ENCODE assay signal across 8 cellular contexts in the genomic region with DNA sequence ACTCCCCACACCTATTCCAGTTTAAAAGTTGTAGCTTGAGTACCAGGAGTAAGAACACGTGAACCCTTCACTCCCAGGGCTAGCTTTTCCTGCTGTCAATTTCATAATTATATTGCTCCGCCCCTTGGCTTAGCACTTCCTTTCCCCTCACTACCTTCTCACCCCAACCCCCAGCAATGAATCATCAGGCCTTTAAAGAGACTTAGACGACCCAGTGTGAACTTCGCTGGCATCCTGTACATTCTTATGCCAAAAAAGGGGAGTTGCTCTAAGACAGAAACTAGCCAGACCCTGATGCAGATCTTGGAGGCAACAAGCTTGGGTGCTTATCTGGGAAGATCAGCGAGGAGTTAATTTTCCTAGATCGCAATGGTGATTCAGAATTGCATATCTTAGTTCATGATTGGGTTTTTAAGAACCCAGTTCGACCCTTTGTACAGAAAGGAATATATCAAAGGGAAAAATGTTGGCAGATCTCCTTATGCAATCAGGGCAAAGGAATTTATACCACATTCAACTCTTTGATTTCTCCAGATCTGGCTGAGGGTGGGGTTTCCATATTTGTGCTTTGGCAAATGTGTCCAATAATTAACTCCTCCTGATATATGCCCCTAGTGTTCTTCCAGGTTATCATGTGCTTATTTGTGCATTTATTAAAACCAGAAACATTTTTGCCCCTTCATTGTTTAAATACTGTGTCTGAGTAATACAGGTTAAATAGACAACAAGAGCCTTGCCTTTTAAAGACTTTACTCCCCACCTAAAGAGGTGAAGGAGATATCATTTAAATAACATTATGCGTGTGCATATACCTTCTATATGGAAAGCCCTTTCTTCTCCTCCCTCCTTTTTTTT. TPM values are rescaled to one million over a fixed set of nuclear protein-coding genes. Genes with fewer than 3 reads are reported as not detected.
DNase-seq lines count a peak whose midpoint lies in the region; ATAC-seq and TF ChIP-seq lines count a peak whose summit lies in the region.

No MANE protein-coding gene starts in this region.

- peak overlapping the region; percentile 23 for H3K4me3 Mint-ChIP-seq in activated naive CD8-positive, alpha-beta T cell treated with anti-CD3 and anti-CD28 coated beads, Interleukin-2, amount 10 ng/mL, durations not matched to agents 7 days and 5 days

- in situ Hi-C loops in ACHN (cut with HindIII; ENCODE audit: low pct_ligation_motif_present, low pct_unique_long_range_greater_than_20kb, low sequenced_read_pairs): no loop called here

- CTCF ChIA-PET in HEK293T (lab: Yijun Ruan, JAX): interaction anchor here (0.8 to 1.9 kb wide), 3 partner anchors 12 to 452 kb away, joined by 3 to 7 read pairs (median 4); no protein-coding TSS in a partner anchor

- DNase-seq in ACHN: peak; percentile 80
- DNase-seq in HEK293T (ENCODE audit: extremely low spot score): no peak
- DNase-seq in SKM-1 treated with dmso at 0.1 percent for 144 hours (lab: John Stamatoyannopoulos, UW; ENCODE audit: unreplicated experiment): peak; percentile 82
- peak; percentile 30 for DNase-seq in activated naive CD8-positive, alpha-beta T cell treated with anti-CD3 and anti-CD28 coated beads, Interleukin-2, amount 10 ng/mL, durations not matched to agents 7 days and 5 days
- peak; percentile 83 for DNase-seq in kidney tubule cell (ENCODE audit: low spot score)
- peak; percentile 40 for DNase-seq in stimulated activated CD8-positive, alpha-beta memory T cell treated with anti-CD3 and anti-CD28 coated beads, Interleukin-15, amount 100 ng/mL, for 1 hour (ENCODE audit: low read depth)

- H3K9me3 Mint-ChIP-seq in activated naive CD8-positive, alpha-beta T cell treated with anti-CD3 and anti-CD28 coated beads, Interleukin-2, amount 10 ng/mL, durations not matched to agents 7 days and 5 days: no peaks in the 10 kb centered on the region

- POLR2A ChIA-PET in HEK293T (lab: Yijun Ruan, JAX): interaction anchor here (0.9 to 1.1 kb wide), 2 partner anchors 34 to 254 kb away, joined by 3 read pairs; no protein-coding TSS in a partner anchor
- POLR2A ChIA-PET in activated naive CD8-positive, alpha-beta T cell treated with anti-CD3 and anti-CD28 coated beads, Interleukin-2, amount 10 ng/mL, durations not matched to agents 7 days and 5 days (lab: Charles Lee): interaction anchor here (0.7 to 2.4 kb wide), 3 partner anchors 8 to 447 kb away, joined by 5 to 8 read pairs (median 6); a partner anchor contains a TSS

- H3K36me3 Mint-ChIP-seq in activated naive CD8-positive, alpha-beta T cell treated with anti-CD3 and anti-CD28 coated beads, Interleukin-2, amount 10 ng/mL, durations not matched to agents 7 days and 5 days: no peaks in the 10 kb centered on the region

- no peaks in the 10 kb centered on the region for H3K27me3 Mint-ChIP-seq in activated naive CD8-positive, alpha-beta T cell treated with anti-CD3 and anti-CD28 coated beads, Interleukin-2, amount 10 ng/mL, durations not matched to agents 7 days and 5 days

- ATAC-seq in activated naive CD8-positive, alpha-beta T cell treated with anti-CD3 and anti-CD28 coated beads, Interleukin-2, amount 10 ng/mL, durations not matched to agents 7 days and 5 days (ENCODE audit: low read depth): peak; percentile 93
- ATAC-seq in HG03025 (IDR thresholded peaks at IDR 0.05; ENCODE audit: low FRiP score, unreplicated experiment) (no peak), GM19463 (IDR thresholded peaks at IDR 0.05; ENCODE audit: unreplicated experiment) (no peak)

- peak overlapping the region; percentile 25 for H3K27ac Mint-ChIP-seq in activated naive CD8-positive, alpha-beta T cell treated with anti-CD3 and anti-CD28 coated beads, Interleukin-2, amount 10 ng/mL, durations not matched to agents 7 days and 5 days

- H3K4me1 Mint-ChIP-seq in activated naive CD8-positive, alpha-beta T cell treated with anti-CD3 and anti-CD28 coated beads, Interleukin-2, amount 10 ng/mL, durations not matched to agents 7 days and 5 days: peaks cover 55% of the 10 kb centered on the region

TF ChIP-seq in HEK293T, 16 proteins besides CTCF, POLR2A, EP300 and RAD21:
- TF ChIP-seq, protein P1, sequence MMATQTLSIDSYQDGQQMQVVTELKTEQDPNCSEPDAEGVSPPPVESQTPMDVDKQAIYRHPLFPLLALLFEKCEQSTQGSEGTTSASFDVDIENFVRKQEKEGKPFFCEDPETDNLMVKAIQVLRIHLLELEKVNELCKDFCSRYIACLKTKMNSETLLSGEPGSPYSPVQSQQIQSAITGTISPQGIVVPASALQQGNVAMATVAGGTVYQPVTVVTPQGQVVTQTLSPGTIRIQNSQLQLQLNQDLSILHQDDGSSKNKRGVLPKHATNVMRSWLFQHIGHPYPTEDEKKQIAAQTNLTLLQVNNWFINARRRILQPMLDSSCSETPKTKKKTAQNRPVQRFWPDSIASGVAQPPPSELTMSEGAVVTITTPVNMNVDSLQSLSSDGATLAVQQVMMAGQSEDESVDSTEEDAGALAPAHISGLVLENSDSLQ (IDR thresholded peaks at IDR 0.05): peak; percentile 55; the same call in 1 of the 2 replicates
- no peak for TF ChIP-seq FOXA1 (IDR thresholded peaks at IDR 0.05)
- no peak for TF ChIP-seq HDGF (IDR thresholded peaks at IDR 0.05; ENCODE audit: borderline replicate concordance)

RNA-seq across cellular contexts. Expression of a gene that starts 8.1 kb away (rescaled TPM):
- total RNA-seq in activated naive CD8-positive, alpha-beta T cell treated with anti-CD3 and anti-CD28 coated beads, Interleukin-2, amount 10 ng/mL, durations not matched to agents 7 days and 5 days: 10 to 100 TPM; 63.6 to 67.2 TPM
